ENCODE assay signal across 8 cellular contexts in the genomic region with DNA sequence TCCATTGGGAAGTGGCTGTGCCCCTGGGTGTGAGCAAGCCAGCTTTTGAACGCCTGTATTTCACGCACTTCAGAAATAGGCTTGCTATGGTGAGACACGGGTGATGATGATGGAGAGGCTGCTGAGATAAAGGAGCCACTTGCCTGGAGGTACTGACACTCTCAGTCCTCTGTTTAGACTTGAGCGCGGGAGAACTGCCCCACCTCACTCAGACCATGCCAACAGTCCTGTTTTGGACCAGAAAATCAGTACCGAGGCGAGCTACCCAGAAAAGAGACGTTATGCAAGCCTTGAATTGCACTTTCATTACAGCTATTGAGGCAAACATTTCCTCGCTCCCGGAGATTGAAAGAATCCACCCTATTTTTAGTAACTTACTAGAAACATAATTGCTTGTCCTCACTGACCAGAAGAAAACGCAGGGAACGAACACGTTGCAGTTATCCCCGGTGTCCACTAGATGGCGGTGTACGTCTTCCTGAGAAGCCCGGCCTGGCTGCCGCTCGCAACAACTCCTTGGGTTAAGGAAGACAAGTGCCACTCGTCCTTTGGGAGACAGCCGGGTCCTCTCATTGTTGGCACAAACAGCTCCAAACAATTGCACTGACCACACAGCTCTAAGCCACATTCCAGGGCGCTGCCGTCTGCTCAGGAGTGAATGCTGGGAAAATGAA.
DNase-seq lines count a peak whose midpoint lies in the region; ATAC-seq, FAIRE-seq and TF ChIP-seq lines count a peak whose summit lies in the region.

No MANE protein-coding gene starts in this region.

- TF ChIP-seq CTCF in choroid plexus epithelial cell (conservative IDR thresholded peaks at IDR 0.05; ENCODE audit: low read depth, low read length), result peak; percentile 96

- peak; percentile 92 for ATAC-seq in HG03159 (IDR thresholded peaks at IDR 0.05; ENCODE audit: unreplicated experiment)

- peak; percentile 91 for FAIRE-seq in GM18507 (lab: Jason Lieb, UNC)

- DNase-seq in 8988T (peak; percentile 89), GM18507 (ENCODE audit: extremely low spot score, insufficient read length, low read depth) (peak; percentile 54), NCI-H2196 treated with DMSO at 0.1 percent for 48 hours (lab: John Stamatoyannopoulos, UW; ENCODE audit: unreplicated experiment) (peak; percentile 81), choroid plexus epithelial cell (ENCODE audit: low read depth) (peak; percentile 95), kidney tubule cell (ENCODE audit: low spot score) (peak; percentile 79)
- DNase-seq in activated CD4-positive, alpha-beta T cell treated with anti-CD3 and anti-CD28 coated beads for 1 hour, result peak; percentile 35
- peak; percentile 38 to 50 for DNase-seq in stimulated activated CD4-positive, alpha-beta T cell treated with anti-CD3 and anti-CD28 coated beads, Interleukin-1b, Interleukin-23, amount 100 ng/mL, for 4 hours (ENCODE audit: low read depth in 2 of 2)

- no peak overlapping the region for H3K4me3 ChIP-seq in choroid plexus epithelial cell (ENCODE audit: low read depth, low read length)

Comparison
In these comparisons a context has a peak if more than half of its experiments do, and no peak if none do; other contexts are left out.
1. DNase-seq: peak in every context shown above with its lines; median percentile 95 in choroid plexus epithelial cell; 89 in 8988T; 81 in NCI-H2196 treated with DMSO at 0.1 percent for 48 hours; 79 in kidney tubule cell; 54 in GM18507; 44 in stimulated activated CD4-positive, alpha-beta T cell treated with anti-CD3 and anti-CD28 coated beads, Interleukin-1b, Interleukin-23, amount 100 ng/mL, for 4 hours; 35 in activated CD4-positive, alpha-beta T cell treated with anti-CD3 and anti-CD28 coated beads for 1 hour.